In the genomic region with DNA sequence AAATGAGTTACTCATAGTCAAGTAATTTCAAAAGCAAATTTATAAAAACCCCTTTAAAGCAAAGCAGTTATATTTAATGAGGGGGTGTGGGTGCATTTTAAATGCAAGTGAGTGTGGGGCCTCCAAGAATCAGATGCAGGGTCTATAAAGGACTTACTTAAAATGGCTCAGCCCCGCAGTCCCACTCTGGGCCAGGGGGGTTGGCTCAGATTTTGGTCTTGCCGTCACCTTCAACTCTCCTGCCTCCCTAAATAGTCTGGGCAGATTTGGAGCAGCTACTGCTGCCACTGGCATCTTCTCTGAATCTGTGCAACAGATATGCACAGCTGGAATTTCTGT, we compare ENCODE assay signal across 22 cellular contexts. TPM values are rescaled to one million over a fixed set of nuclear protein-coding genes. Genes with fewer than 3 reads are reported as not detected.
DNase-seq lines count a peak whose midpoint lies in the region; ATAC-seq, FAIRE-seq and TF ChIP-seq lines count a peak whose summit lies in the region.
"Had no signal": no experiment of that assay in that cellular context is flagged by ENCODE, and none has a peak within 500 bp of the region (broad histone marks: within the 10 kb centered on the region; RNA-seq: fewer than 3 reads in every experiment).

No MANE protein-coding gene starts in this region.

- FAIRE-seq in HepG2 (lab: Jason Lieb, UNC), result no peak
- FAIRE-seq: astrocyte, endometrium, small intestine had no signal

- H3K9me3 ChIP-seq in HepG2 (ENCODE audit: low read length), result no peaks in the 10 kb centered on the region
- no peaks in the 10 kb centered on the region for H3K9me3 ChIP-seq in right lobe of liver
- H3K9me3 ChIP-seq in SK-N-SH, result no peaks in the 10 kb centered on the region; the same call in 1 of the 2 replicates
- H3K9me3 ChIP-seq: suprapubic skin had no signal

- no peak overlapping the region for H3K9ac ChIP-seq in HepG2 (ENCODE audit: insufficient read depth, low read depth, low read length)
- no peak overlapping the region for H3K9ac ChIP-seq in SK-N-SH
- no peak overlapping the region for H3K9ac ChIP-seq in mesendoderm (ENCODE audit: low read length)

- POLR2A ChIA-PET in HepG2 (lab: Yijun Ruan, JAX), result interaction anchor here (0.9 to 2.2 kb wide), 7 partner anchors 10 to 90 kb away, joined by 3 to 14 read pairs (median 4); partner anchors contain the start of genes AMPD2, GNAI3, GNAT2 and GSTM4
- POLR2A ChIA-PET in SK-N-SH (lab: Yijun Ruan, JAX), result interaction anchor here (0.8 to 1.0 kb wide), 2 partner anchors 9 to 88 kb away, joined by 3 to 5 read pairs; partner anchors contain the start of gene GNAI3

- TF ChIP-seq RAD21 in HepG2 (CRISPR knock-in tag; IDR thresholded peaks at IDR 0.05) (no peak), SK-N-SH (IDR thresholded peaks at IDR 0.05; ENCODE audit: low read length) (no peak)

- BruUV-seq in HepG2 (replicated peaks; lab: Mats Ljungman, UMichigan), result no TSS peak

- TF ChIP-seq CTCF in HepG2 (CRISPR knock-in tag; IDR thresholded peaks at IDR 0.05) (no peak), right lobe of liver (IDR thresholded peaks at IDR 0.05) (no peak), SK-N-SH (IDR thresholded peaks at IDR 0.05) (no peak)

- TF ChIP-seq POLR2A in HepG2 (IDR thresholded peaks at IDR 0.05; ENCODE audit: insufficient read depth in 1 of 2, low read depth in 2 of 2, low read length in 2 of 2) (no peak), right lobe of liver (IDR thresholded peaks at IDR 0.05) (no peak)

- intact Hi-C loops in HepG2 (cut with micrococcal nuclease; ENCODE audit: unreplicated experiment) (no loop called here), right lobe of liver (cut with DNase I) (loop anchor here in 1 of 2 donors (5.0 kb wide), 1 partner anchor 149 kb away; no protein-coding TSS in a partner anchor)

- no peak overlapping the region for H2BK5ac ChIP-seq in mesendoderm (ENCODE audit: low read length)

- no peak overlapping the region for H3K23ac ChIP-seq in mesendoderm (ENCODE audit: low read length)

- no peak for TF ChIP-seq EP300 in HepG2 (IDR thresholded peaks at IDR 0.05; ENCODE audit: low read depth in 2 of 2, low read length in 2 of 2)
- no peak for TF ChIP-seq EP300 in HepG2 (CRISPR knock-in tag; IDR thresholded peaks at IDR 0.05; ENCODE audit: borderline replicate concordance)
- TF ChIP-seq EP300 in SK-N-SH (IDR thresholded peaks at IDR 0.05; ENCODE audit: borderline replicate concordance in 1 of 2, low read depth in 1 of 2, low read length in 1 of 2), result no peak

- H2AFZ ChIP-seq in HepG2 (ENCODE audit: low read length), result no peak overlapping the region
- H2AFZ ChIP-seq in SK-N-SH (ENCODE audit: low read depth), result no peak overlapping the region

- H3K56ac ChIP-seq in mesendoderm (ENCODE audit: low read length), result no peak overlapping the region

- H3K79me2 ChIP-seq in HepG2 (ENCODE audit: insufficient read depth, low read length) (no peaks in the 10 kb centered on the region), SK-N-SH (ENCODE audit: insufficient read depth) (no peaks in the 10 kb centered on the region), mesendoderm (ENCODE audit: control insufficient read depth, insufficient read depth, low read length) (no peaks in the 10 kb centered on the region)

- in situ Hi-C loops in HepG2 (cut with HindIII; ENCODE audit: extremely low pct_ligation_motif_present, low pct_unique_long_range_greater_than_20kb), result no loop called here

- H4K8ac ChIP-seq in mesendoderm (ENCODE audit: low read depth, low read length), result no peak overlapping the region

- no peak overlapping the region for H2AK5ac ChIP-seq in mesendoderm (ENCODE audit: low read length)

- H3K79me1 ChIP-seq in mesendoderm (ENCODE audit: low read length), result no peaks in the 10 kb centered on the region

- H3K4ac ChIP-seq in mesendoderm (ENCODE audit: low read depth, low read length), result no peak overlapping the region

- CTCF ChIA-PET in HepG2 (lab: Yijun Ruan, JAX; ENCODE audit: low intra/inter-chr PET ratio, low total read pairs), result no interaction called here
- CTCF ChIA-PET in SK-N-SH (lab: Yijun Ruan, JAX), result interaction anchor here (0.6 to 9.5 kb wide), 8 partner anchors 8 to 349 kb away, joined by 3 to 169 read pairs (median 22); partner anchors contain the start of genes AHCYL1, AMPD2, GNAI3 and GNAT2

- H3K4me2 ChIP-seq in HepG2 (ENCODE audit: low read depth, low read length) (peak overlapping the region; percentile 76), SK-N-SH (peak overlapping the region; percentile 29; the same call in 1 of the 2 replicates), mesendoderm (ENCODE audit: low read length) (no peak overlapping the region)

- DNase-seq in HepG2 (ENCODE audit: low spot score), result no peak
- DNase-seq in right lobe of liver, result no peak
- no peak for DNase-seq in SK-N-SH
- DNase-seq in mesendoderm, result no peak
- DNase-seq in DMS53 treated with DMSO at 0.1 percent for 48 hours (lab: John Stamatoyannopoulos, UW; ENCODE audit: unreplicated experiment), result no peak
- no peak for DNase-seq in NCI-H2171 (lab: John Stamatoyannopoulos, UW)
- no peak for DNase-seq in substantia nigra (lab: John Stamatoyannopoulos, UW)
- DNase-seq: activated naive CD4-positive, alpha-beta T cell treated with anti-CD3 and anti-CD28 coated beads, Interleukin-2, amount 10 ng/mL, durations not matched to agents 7 days and 5 days; Kasumi-1; mammary epithelial cell; naive thymus-derived CD8-positive, alpha-beta T cell; NCI-H1092 treated with DMSO at 0.1 percent for 48 hours; NCI-H2081 treated with DMSO at 0.1 percent for 48 hours; stimulated activated CD4-positive, alpha-beta T cell treated with anti-CD3 and anti-CD28 coated beads, Interleukin-4, amount 100 ng/mL, for 24 hours had no signal

- H3K27me3 ChIP-seq in HepG2 (ENCODE audit: control insufficient read depth in 1 of 2, insufficient read depth in 2 of 2, low read length in 2 of 2), result no peaks in the 10 kb centered on the region
- H3K27me3 ChIP-seq in right lobe of liver, result no peaks in the 10 kb centered on the region
- H3K27me3 ChIP-seq in SK-N-SH (ENCODE audit: insufficient read depth), result no peaks in the 10 kb centered on the region
- H3K27me3 ChIP-seq in mesendoderm (ENCODE audit: insufficient read depth, low read length, poor library complexity), result no peaks in the 10 kb centered on the region
- H3K27me3 ChIP-seq: suprapubic skin had no signal

- H3K27ac ChIP-seq in HepG2 (ENCODE audit: extremely low read length, insufficient read depth, low read length), result peak overlapping the region; percentile 39
- peak overlapping the region in 1 of 3 donors; percentile 55 for H3K27ac ChIP-seq in right lobe of liver
- peak overlapping the region; percentile 13 to 98; a peak in 3 of 4 replicates for H3K27ac ChIP-seq in SK-N-SH (ENCODE audit: low read depth in 2 of 2, low read length in 1 of 2)
- peak overlapping the region; percentile 14 for H3K27ac ChIP-seq in mesendoderm (ENCODE audit: low read depth, low read length)
- H3K27ac ChIP-seq in substantia nigra (ENCODE audit: low read depth, low read length, poor library complexity, severe bottlenecking), result no peak overlapping the region
- H3K27ac ChIP-seq: suprapubic skin had no signal

- peak overlapping the region in 1 of 3 experiments; percentile 52; a peak in 2 of 6 replicates for H3K4me3 ChIP-seq in HepG2 (replicated peaks in 1 of 3; ENCODE audit: insufficient read depth in 1 of 3, low read depth in 2 of 3, low read length in 3 of 3)
- H3K4me3 ChIP-seq in right lobe of liver, result no peak overlapping the region
- H3K4me3 ChIP-seq in SK-N-SH (ENCODE audit: low read depth in 2 of 2, low read length in 1 of 2), result no peak overlapping the region
- no peak overlapping the region for H3K4me3 ChIP-seq in mesendoderm (ENCODE audit: low read length)
- H3K4me3 ChIP-seq: suprapubic skin had no signal

- H3K36me3 ChIP-seq in HepG2 (replicated peaks in 1 of 2; ENCODE audit: control insufficient read depth in 1 of 2, insufficient read depth in 2 of 2, low read length in 2 of 2), result peaks cover 10% of the 10 kb centered on the region in 2 experiments
- peaks cover 0 to 14% (median 5%) of the 10 kb centered on the region in 4 donors for H3K36me3 ChIP-seq in right lobe of liver
- peaks cover 14 to 18% of the 10 kb centered on the region in 2 experiments for H3K36me3 ChIP-seq in SK-N-SH (replicated peaks in 1 of 2; ENCODE audit: control insufficient read depth in 1 of 2, insufficient read depth in 2 of 2, low read length in 1 of 2)
- peaks cover 2% of the 10 kb centered on the region for H3K36me3 ChIP-seq in mesendoderm (ENCODE audit: control insufficient read depth, insufficient read depth, low read length)

- 73% methylated on average over 2 of the region's 2 CpGs for WGBS in HepG2 (ENCODE audit: low lambda C conversion rate)
- WGBS in right lobe of liver (ENCODE audit: insufficient coverage, low coverage, low lambda C conversion rate, missing lambda C conversion rate), result 67% methylated on average over 1 of the region's 2 CpGs
- 84% methylated on average over 2 of the region's 2 CpGs for WGBS in SK-N-SH (ENCODE audit: low lambda C conversion rate)
- no CpG with 5 or more reads among the region's 2 CpGs for WGBS in mesendoderm (ENCODE audit: extremely low coverage, insufficient coverage, low lambda C conversion rate)

- H4K20me1 ChIP-seq in HepG2 (ENCODE audit: insufficient read depth, low read length) (no peaks in the 10 kb centered on the region), SK-N-SH (ENCODE audit: insufficient read depth) (no peaks in the 10 kb centered on the region)

- no peak overlapping the region for H3K18ac ChIP-seq in mesendoderm (ENCODE audit: low read length)

- H4K5ac ChIP-seq in mesendoderm (ENCODE audit: low read length), result no peak overlapping the region

- H3F3A ChIP-seq in SK-N-SH (replicated peaks; ENCODE audit: insufficient read depth), result peaks cover 4% of the 10 kb centered on the region

- no peak overlapping the region for H2BK15ac ChIP-seq in mesendoderm (replicated peaks; ENCODE audit: low read depth)

- ATAC-seq in HepG2 (no peak; the same call in 2 of the 3 replicates), right lobe of liver (no peak), GM21723 (IDR thresholded peaks at IDR 0.05; ENCODE audit: unreplicated experiment) (no peak)
- ATAC-seq: CD8-positive, alpha-beta T cell; naive thymus-derived CD8-positive, alpha-beta T cell had no signal

- H2BK120ac ChIP-seq in mesendoderm (ENCODE audit: low read depth, low read length), result no peak overlapping the region

- H3K4me1 ChIP-seq in HepG2 (ENCODE audit: insufficient read depth, low read length), result peaks cover 27% of the 10 kb centered on the region
- peaks cover 0 to 10% (median 0%) of the 10 kb centered on the region in 4 donors for H3K4me1 ChIP-seq in right lobe of liver
- H3K4me1 ChIP-seq in SK-N-SH (ENCODE audit: control insufficient read depth in 1 of 2, insufficient read depth in 2 of 2, low read depth in 1 of 2, low read length in 1 of 2), result peaks cover 7 to 89% of the 10 kb centered on the region in 2 experiments; a peak in 3 of 4 replicates
- peaks cover 5% of the 10 kb centered on the region for H3K4me1 ChIP-seq in mesendoderm (ENCODE audit: control insufficient read depth, low read depth, low read length)

- no peaks in the 10 kb centered on the region for H3K9me2 ChIP-seq in SK-N-SH

RNA-seq across cellular contexts. Expression of gene AMPD2, which starts 16.2 kb away (rescaled TPM):
- 35.4 and 62.3 TPM in 2 replicates for total RNA-seq in HepG2 (2016; rRNA removed; fragmentation: Illumina TruSeq; extraction: Trizol)
- total RNA-seq in HepG2 (2016; cell fraction: cytosol; rRNA removed; fragmentation: Illumina TruSeq; extraction: Trizol; ENCODE audit: low read depth), result 20.0 and 20.2 TPM in 2 replicates
- total RNA-seq in HepG2 (2016; cell fraction: insoluble cytoplasmic fraction; rRNA removed; fragmentation: Illumina TruSeq; extraction: Trizol), result 32.6 and 64.7 TPM in 2 replicates
- 19.8 and 21.1 TPM in 2 replicates for total RNA-seq in HepG2 (2016; cell fraction: membrane; rRNA removed; fragmentation: Illumina TruSeq; extraction: Trizol)
- total RNA-seq in HepG2 (2016; cell fraction: nucleus; rRNA removed; fragmentation: Illumina TruSeq; extraction: Trizol), result 80.0 and 95.3 TPM in 2 replicates
- polyA plus RNA-seq in HepG2 (2011; rRNA removed), result 82.0 and 101 TPM in 2 replicates
- 18.3 and 29.8 TPM in 2 replicates for polyA plus RNA-seq in HepG2 (2011; cell fraction: cytosol; rRNA removed)
- 742 and 904 TPM in 2 replicates for polyA plus RNA-seq in HepG2 (2011; cell fraction: nucleus; rRNA removed)
- 61.2 and 88.0 TPM in 2 replicates for polyA plus RNA-seq in HepG2 (2012)
- 4.4 and 5.7 TPM in 2 replicates for polyA plus RNA-seq in HepG2 (2016; cell fraction: cytosol; fragmentation: Illumina TruSeq; extraction: Trizol; ENCODE audit: low read depth)
- 30.8 and 40.4 TPM in 2 replicates for polyA plus RNA-seq in HepG2 (2016; cell fraction: insoluble cytoplasmic fraction; fragmentation: Illumina TruSeq; extraction: Trizol; ENCODE audit: low read depth)
- 9.8 and 10.4 TPM in 2 replicates for polyA plus RNA-seq in HepG2 (2016; cell fraction: membrane; fragmentation: Illumina TruSeq; extraction: Trizol; ENCODE audit: low read depth)
- polyA plus RNA-seq in HepG2 (2016; cell fraction: nucleus; fragmentation: Illumina TruSeq; extraction: Trizol; ENCODE audit: insufficient read depth, low read depth), result 212 and 215 TPM in 2 replicates
- 85.1 and 107 TPM in 2 replicates for polyA minus RNA-seq in HepG2 (2011; rRNA and poly(A)+ RNA removed; ENCODE audit: low replicate concordance)
- 18.3 and 23.2 TPM in 2 replicates for polyA minus RNA-seq in HepG2 (2011; cell fraction: cytosol; rRNA and poly(A)+ RNA removed)
- polyA minus RNA-seq in HepG2 (2011; cell fraction: nucleus; rRNA and poly(A)+ RNA removed), result 112 and 125 TPM in 2 replicates
- total RNA-seq in right lobe of liver, result 10 to 100 TPM; 29.1 to 59.1 (median 37.2) TPM
- 59.1 and 63.7 TPM in 2 replicates for polyA plus RNA-seq in SK-N-SH (2012; rRNA removed)
- polyA plus RNA-seq in SK-N-SH (2012; cell fraction: cytosol; rRNA removed), result 14.5 and 22.9 TPM in 2 replicates
- 359 and 387 TPM in 2 replicates for polyA plus RNA-seq in SK-N-SH (2012; cell fraction: nucleus; rRNA removed)
- polyA plus RNA-seq in mesendoderm (2013, experiment 1 of 2), result 26.9 TPM
- 26.2 TPM for polyA plus RNA-seq in mesendoderm (2013, experiment 2 of 2)

RNA-seq across cellular contexts. Expression of gene GNAT2, which starts 16.4 kb away (rescaled TPM):
- 0.20 and 0.24 TPM in 2 replicates for total RNA-seq in HepG2 (2016; rRNA removed; fragmentation: Illumina TruSeq; extraction: Trizol)
- total RNA-seq in HepG2 (2016; cell fraction: cytosol; rRNA removed; fragmentation: Illumina TruSeq; extraction: Trizol; ENCODE audit: low read depth), result not detected in 2 replicates
- 0.49 and 0.61 TPM in 2 replicates for total RNA-seq in HepG2 (2016; cell fraction: insoluble cytoplasmic fraction; rRNA removed; fragmentation: Illumina TruSeq; extraction: Trizol)
- total RNA-seq in HepG2 (2016; cell fraction: membrane; rRNA removed; fragmentation: Illumina TruSeq; extraction: Trizol), result 0.21 TPM in 1 of 2 replicates, not detected in the other
- not detected in 2 replicates for total RNA-seq in HepG2 (2016; cell fraction: nucleus; rRNA removed; fragmentation: Illumina TruSeq; extraction: Trizol)
- 0.08 TPM in 1 of 2 replicates, not detected in the other for polyA plus RNA-seq in HepG2 (2011; rRNA removed)
- polyA plus RNA-seq in HepG2 (2011; cell fraction: cytosol; rRNA removed), result 0.04 and 0.05 TPM in 2 replicates
- not detected in 2 replicates for polyA plus RNA-seq in HepG2 (2011; cell fraction: nucleus; rRNA removed)
- not detected in 2 replicates for polyA plus RNA-seq in HepG2 (2012)
- polyA plus RNA-seq in HepG2 (2016; cell fraction: cytosol; fragmentation: Illumina TruSeq; extraction: Trizol; ENCODE audit: low read depth), result 0.18 TPM in 1 of 2 replicates, not detected in the other
- not detected in 2 replicates for polyA plus RNA-seq in HepG2 (2016; cell fraction: insoluble cytoplasmic fraction; fragmentation: Illumina TruSeq; extraction: Trizol; ENCODE audit: low read depth)
- polyA plus RNA-seq in HepG2 (2016; cell fraction: membrane; fragmentation: Illumina TruSeq; extraction: Trizol; ENCODE audit: low read depth), result 0.17 and 0.52 TPM in 2 replicates
- polyA plus RNA-seq in HepG2 (2016; cell fraction: nucleus; fragmentation: Illumina TruSeq; extraction: Trizol; ENCODE audit: insufficient read depth, low read depth), result not detected in 2 replicates
- not detected in 2 replicates for polyA minus RNA-seq in HepG2 (2011; rRNA and poly(A)+ RNA removed; ENCODE audit: low replicate concordance)
- polyA minus RNA-seq in HepG2 (2011; cell fraction: cytosol; rRNA and poly(A)+ RNA removed), result not detected in 2 replicates
- polyA minus RNA-seq in HepG2 (2011; cell fraction: nucleus; rRNA and poly(A)+ RNA removed), result not detected in 2 replicates
- total RNA-seq in right lobe of liver, result under 1 TPM in 3 of 6 experiments, not detected in 3; 0.20 to 0.21 (median 0.20) TPM
- polyA plus RNA-seq in SK-N-SH (2012; rRNA removed), result 0.16 TPM in 2 replicates
- 0.14 and 0.18 TPM in 2 replicates for polyA plus RNA-seq in SK-N-SH (2012; cell fraction: cytosol; rRNA removed)
- 0.04 and 0.19 TPM in 2 replicates for polyA plus RNA-seq in SK-N-SH (2012; cell fraction: nucleus; rRNA removed)
- polyA plus RNA-seq in mesendoderm (2013, experiment 1 of 2), result 0.13 TPM
- polyA plus RNA-seq in mesendoderm (2013, experiment 2 of 2), result 0.25 TPM
- total RNA-seq: astrocyte; CD8-positive, alpha-beta T cell; mammary epithelial cell; naive thymus-derived CD8-positive, alpha-beta T cell; NCI-H460; posterior vena cava; suprapubic skin had no signal
- polyA plus RNA-seq: naive thymus-derived CD8-positive, alpha-beta T cell had no signal

RNA-seq across cellular contexts. Expression of gene GSTM4, which starts 20.1 kb away (rescaled TPM):
- 25.3 and 30.6 TPM in 2 replicates for total RNA-seq in HepG2 (2016; rRNA removed; fragmentation: Illumina TruSeq; extraction: Trizol)
- 5.6 and 6.1 TPM in 2 replicates for total RNA-seq in HepG2 (2016; cell fraction: cytosol; rRNA removed; fragmentation: Illumina TruSeq; extraction: Trizol; ENCODE audit: low read depth)
- 24.3 and 31.1 TPM in 2 replicates for total RNA-seq in HepG2 (2016; cell fraction: insoluble cytoplasmic fraction; rRNA removed; fragmentation: Illumina TruSeq; extraction: Trizol)
- total RNA-seq in HepG2 (2016; cell fraction: membrane; rRNA removed; fragmentation: Illumina TruSeq; extraction: Trizol), result 7.3 and 9.5 TPM in 2 replicates
- 21.1 and 23.4 TPM in 2 replicates for total RNA-seq in HepG2 (2016; cell fraction: nucleus; rRNA removed; fragmentation: Illumina TruSeq; extraction: Trizol)
- 36.7 and 40.8 TPM in 2 replicates for polyA plus RNA-seq in HepG2 (2011; rRNA removed)
- polyA plus RNA-seq in HepG2 (2011; cell fraction: cytosol; rRNA removed), result 29.0 and 30.5 TPM in 2 replicates
- polyA plus RNA-seq in HepG2 (2011; cell fraction: nucleus; rRNA removed), result 60.6 and 65.2 TPM in 2 replicates
- polyA plus RNA-seq in HepG2 (2012), result 22.1 and 35.2 TPM in 2 replicates
- polyA plus RNA-seq in HepG2 (2016; cell fraction: cytosol; fragmentation: Illumina TruSeq; extraction: Trizol; ENCODE audit: low read depth), result 7.6 and 9.9 TPM in 2 replicates
- polyA plus RNA-seq in HepG2 (2016; cell fraction: insoluble cytoplasmic fraction; fragmentation: Illumina TruSeq; extraction: Trizol; ENCODE audit: low read depth), result 56.0 and 57.9 TPM in 2 replicates
- polyA plus RNA-seq in HepG2 (2016; cell fraction: membrane; fragmentation: Illumina TruSeq; extraction: Trizol; ENCODE audit: low read depth), result 10.7 and 14.0 TPM in 2 replicates
- 45.9 and 50.6 TPM in 2 replicates for polyA plus RNA-seq in HepG2 (2016; cell fraction: nucleus; fragmentation: Illumina TruSeq; extraction: Trizol; ENCODE audit: insufficient read depth, low read depth)
- polyA minus RNA-seq in HepG2 (2011; rRNA and poly(A)+ RNA removed; ENCODE audit: low replicate concordance), result 10.0 and 40.8 TPM in 2 replicates
- polyA minus RNA-seq in HepG2 (2011; cell fraction: cytosol; rRNA and poly(A)+ RNA removed), result 14.8 and 15.5 TPM in 2 replicates
- 23.6 and 26.2 TPM in 2 replicates for polyA minus RNA-seq in HepG2 (2011; cell fraction: nucleus; rRNA and poly(A)+ RNA removed)
- 10 to 100 TPM; 18.5 to 32.1 (median 23.8) TPM for total RNA-seq in right lobe of liver
- polyA plus RNA-seq in SK-N-SH (2012; rRNA removed), result 34.2 and 36.1 TPM in 2 replicates
- 25.0 and 27.9 TPM in 2 replicates for polyA plus RNA-seq in SK-N-SH (2012; cell fraction: cytosol; rRNA removed)
- polyA plus RNA-seq in SK-N-SH (2012; cell fraction: nucleus; rRNA removed), result 35.2 and 36.6 TPM in 2 replicates
- polyA plus RNA-seq in mesendoderm (2013, experiment 1 of 2), result 9.2 TPM
- polyA plus RNA-seq in mesendoderm (2013, experiment 2 of 2), result 9.5 TPM

RNA-seq across cellular contexts. Expression of gene GSTM2, which starts 32.0 kb away (rescaled TPM):
- total RNA-seq in HepG2 (2016; rRNA removed; fragmentation: Illumina TruSeq; extraction: Trizol) (6.5 and 7.0 TPM in 2 replicates), right lobe of liver (10 to 100 TPM in 4 of 6 experiments, 1 to 10 TPM in 2; 4.4 to 16.0 (median 12.7) TPM)
- total RNA-seq in HepG2 (2016; cell fraction: cytosol; rRNA removed; fragmentation: Illumina TruSeq; extraction: Trizol; ENCODE audit: low read depth), result 1.9 and 2.5 TPM in 2 replicates
- total RNA-seq in HepG2 (2016; cell fraction: insoluble cytoplasmic fraction; rRNA removed; fragmentation: Illumina TruSeq; extraction: Trizol), result 8.1 and 8.3 TPM in 2 replicates
- total RNA-seq in HepG2 (2016; cell fraction: membrane; rRNA removed; fragmentation: Illumina TruSeq; extraction: Trizol), result 2.0 and 2.7 TPM in 2 replicates
- 8.1 and 8.5 TPM in 2 replicates for total RNA-seq in HepG2 (2016; cell fraction: nucleus; rRNA removed; fragmentation: Illumina TruSeq; extraction: Trizol)
- polyA plus RNA-seq in HepG2 (2011; rRNA removed) (15.0 and 17.0 TPM in 2 replicates), SK-N-SH (2012; rRNA removed) (70.2 and 97.6 TPM in 2 replicates)
- polyA plus RNA-seq in HepG2 (2011; cell fraction: cytosol; rRNA removed), result 5.9 and 7.2 TPM in 2 replicates
- 102 and 131 TPM in 2 replicates for polyA plus RNA-seq in HepG2 (2011; cell fraction: nucleus; rRNA removed)
- 19.7 and 21.3 TPM in 2 replicates for polyA plus RNA-seq in HepG2 (2012)
- polyA plus RNA-seq in HepG2 (2016; cell fraction: cytosol; fragmentation: Illumina TruSeq; extraction: Trizol; ENCODE audit: low read depth), result 4.7 and 5.2 TPM in 2 replicates
- polyA plus RNA-seq in HepG2 (2016; cell fraction: insoluble cytoplasmic fraction; fragmentation: Illumina TruSeq; extraction: Trizol; ENCODE audit: low read depth), result 15.3 and 17.0 TPM in 2 replicates
- polyA plus RNA-seq in HepG2 (2016; cell fraction: membrane; fragmentation: Illumina TruSeq; extraction: Trizol; ENCODE audit: low read depth), result 3.5 and 4.5 TPM in 2 replicates
- 30.8 and 32.2 TPM in 2 replicates for polyA plus RNA-seq in HepG2 (2016; cell fraction: nucleus; fragmentation: Illumina TruSeq; extraction: Trizol; ENCODE audit: insufficient read depth, low read depth)
- 0.26 and 6.7 TPM in 2 replicates for polyA minus RNA-seq in HepG2 (2011; rRNA and poly(A)+ RNA removed; ENCODE audit: low replicate concordance)
- polyA minus RNA-seq in HepG2 (2011; cell fraction: cytosol; rRNA and poly(A)+ RNA removed), result 1.7 and 2.7 TPM in 2 replicates
- 12.9 TPM in 2 replicates for polyA minus RNA-seq in HepG2 (2011; cell fraction: nucleus; rRNA and poly(A)+ RNA removed)
- polyA plus RNA-seq in SK-N-SH (2012; cell fraction: cytosol; rRNA removed), result 23.0 and 24.2 TPM in 2 replicates
- polyA plus RNA-seq in SK-N-SH (2012; cell fraction: nucleus; rRNA removed), result 693 and 732 TPM in 2 replicates
- 10.1 TPM for polyA plus RNA-seq in mesendoderm (2013, experiment 1 of 2)
- 10.5 TPM for polyA plus RNA-seq in mesendoderm (2013, experiment 2 of 2)

RNA-seq across cellular contexts. Expression of gene GSTM1, which starts 51.8 kb away (rescaled TPM):
- total RNA-seq in HepG2 (2016; rRNA removed; fragmentation: Illumina TruSeq; extraction: Trizol) (not detected in 2 replicates), right lobe of liver (100 to 1,000 TPM in 1 of 6 experiments, 10 to 100 TPM in 2, not detected in 3; 32.1 to 248 (median 43.0) TPM)
- total RNA-seq in HepG2 (2016; cell fraction: cytosol; rRNA removed; fragmentation: Illumina TruSeq; extraction: Trizol; ENCODE audit: low read depth), result not detected in 2 replicates
- total RNA-seq in HepG2 (2016; cell fraction: insoluble cytoplasmic fraction; rRNA removed; fragmentation: Illumina TruSeq; extraction: Trizol), result 0.15 TPM in 1 of 2 replicates, not detected in the other
- not detected in 2 replicates for total RNA-seq in HepG2 (2016; cell fraction: membrane; rRNA removed; fragmentation: Illumina TruSeq; extraction: Trizol)
- not detected in 2 replicates for total RNA-seq in HepG2 (2016; cell fraction: nucleus; rRNA removed; fragmentation: Illumina TruSeq; extraction: Trizol)
- polyA plus RNA-seq in HepG2 (2011; rRNA removed) (0.42 and 0.55 TPM in 2 replicates), SK-N-SH (2012; rRNA removed) (not detected in 2 replicates)
- 0.22 and 0.66 TPM in 2 replicates for polyA plus RNA-seq in HepG2 (2011; cell fraction: cytosol; rRNA removed)
- polyA plus RNA-seq in HepG2 (2011; cell fraction: nucleus; rRNA removed), result 0.57 and 0.76 TPM in 2 replicates
- polyA plus RNA-seq in HepG2 (2012), result 0.27 TPM in 1 of 2 replicates, not detected in the other
- polyA plus RNA-seq in HepG2 (2016; cell fraction: cytosol; fragmentation: Illumina TruSeq; extraction: Trizol; ENCODE audit: low read depth), result not detected in 2 replicates
- 0.21 and 0.40 TPM in 2 replicates for polyA plus RNA-seq in HepG2 (2016; cell fraction: insoluble cytoplasmic fraction; fragmentation: Illumina TruSeq; extraction: Trizol; ENCODE audit: low read depth)
- polyA plus RNA-seq in HepG2 (2016; cell fraction: membrane; fragmentation: Illumina TruSeq; extraction: Trizol; ENCODE audit: low read depth), result not detected in 2 replicates
- not detected in 2 replicates for polyA plus RNA-seq in HepG2 (2016; cell fraction: nucleus; fragmentation: Illumina TruSeq; extraction: Trizol; ENCODE audit: insufficient read depth, low read depth)
- 1.6 TPM in 1 of 2 replicates, not detected in the other for polyA minus RNA-seq in HepG2 (2011; rRNA and poly(A)+ RNA removed; ENCODE audit: low replicate concordance)
- polyA minus RNA-seq in HepG2 (2011; cell fraction: cytosol; rRNA and poly(A)+ RNA removed), result not detected in 2 replicates
- not detected in 2 replicates for polyA minus RNA-seq in HepG2 (2011; cell fraction: nucleus; rRNA and poly(A)+ RNA removed)
- 0.03 TPM in 2 replicates for polyA plus RNA-seq in SK-N-SH (2012; cell fraction: cytosol; rRNA removed)
- polyA plus RNA-seq in SK-N-SH (2012; cell fraction: nucleus; rRNA removed), result 0.14 and 0.17 TPM in 2 replicates
- 25.3 TPM for polyA plus RNA-seq in mesendoderm (2013, experiment 1 of 2)
- polyA plus RNA-seq in mesendoderm (2013, experiment 2 of 2), result 23.1 TPM
- total RNA-seq: astrocyte, posterior vena cava had no signal
- polyA plus RNA-seq: mammary epithelial cell had no signal
